ENCODE assay signal across 12 cellular contexts in the genomic region with DNA sequence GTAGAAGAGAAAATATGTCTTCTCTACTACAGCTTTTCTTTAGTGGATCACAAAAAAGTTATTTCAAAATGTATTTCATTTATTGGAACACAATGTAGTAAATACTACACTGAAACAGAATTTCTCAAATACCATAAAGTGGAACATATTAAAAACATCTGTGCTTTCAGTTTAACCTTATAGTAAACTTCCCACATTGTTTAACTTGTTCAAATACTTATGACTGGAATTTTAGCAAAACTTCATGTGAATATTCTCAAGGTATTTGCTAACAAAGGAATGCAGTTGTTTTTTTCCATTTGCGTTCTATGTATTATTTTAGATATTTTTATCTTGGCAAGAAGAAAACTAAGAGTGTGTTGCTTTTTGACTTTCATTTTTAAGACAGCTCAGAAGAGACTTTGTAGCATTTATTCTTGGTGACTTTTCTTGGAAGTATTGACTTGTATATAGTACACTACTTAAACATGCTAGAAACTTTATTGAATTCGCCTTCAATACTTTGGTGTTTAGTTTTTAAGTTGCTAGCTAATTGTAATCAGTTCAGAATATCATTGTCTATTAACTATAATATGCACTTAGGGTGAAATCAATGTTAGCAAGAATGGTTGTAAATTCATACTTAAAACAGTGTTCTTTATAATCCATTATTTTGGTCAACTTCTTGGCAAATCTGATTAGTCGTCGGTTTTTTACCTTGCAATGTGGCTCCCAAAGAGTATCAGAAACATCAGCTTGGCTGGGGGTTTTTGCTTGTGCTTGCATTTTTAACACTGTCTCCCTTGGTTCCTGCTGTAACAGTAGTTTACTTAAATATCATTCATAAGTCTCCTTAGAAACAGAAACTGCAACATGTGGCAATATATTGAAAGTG. TPM values are rescaled to one million over a fixed set of nuclear protein-coding genes. Genes with fewer than 3 reads are reported as not detected.
DNase-seq lines count a peak whose midpoint lies in the region; ATAC-seq and TF ChIP-seq lines count a peak whose summit lies in the region.
"Had no signal": no experiment of that assay in that cellular context is flagged by ENCODE, and none has a peak within 500 bp of the region (broad histone marks: within the 10 kb centered on the region; RNA-seq: fewer than 3 reads in every experiment).

No MANE protein-coding gene starts in this region.

- H3K4me1 Mint-ChIP-seq in activated CD4-positive, alpha-beta memory T cell treated with anti-CD3 and anti-CD28 coated beads for 36 hours (ENCODE audit: low read depth): peaks cover 5% of the 10 kb centered on the region
- H3K4me1 Mint-ChIP-seq in activated naive CD4-positive, alpha-beta T cell treated with anti-CD3 and anti-CD28 coated beads for 36 hours (ENCODE audit: low read depth): peaks cover 38% of the 10 kb centered on the region

- H3K27me3 ChIP-seq in skeletal muscle tissue (ENCODE audit: control insufficient read depth in 3 of 3, insufficient read depth in 3 of 3, low read length in 3 of 3): no peaks in the 10 kb centered on the region

- POLR2A ChIA-PET in activated CD4-positive, alpha-beta memory T cell treated with anti-CD3 and anti-CD28 coated beads for 36 hours (lab: Charles Lee): no interaction called here

- DNase-seq in choroid plexus epithelial cell (ENCODE audit: low read depth): peak; percentile 74
- DNase-seq in stimulated activated naive CD4-positive, alpha-beta T cell treated with Interleukin-2 at 50 U/mL for 16 hours (lab: John Stamatoyannopoulos, UW): no peak
- no peak for DNase-seq in activated CD4-positive, alpha-beta memory T cell treated with anti-CD3 and anti-CD28 coated beads for 36 hours
- no peak for DNase-seq in activated naive CD4-positive, alpha-beta T cell treated with anti-CD3 and anti-CD28 coated beads for 36 hours
- no peak for DNase-seq in DMS79 treated with DMSO at 0.1 percent for 48 hours (lab: John Stamatoyannopoulos, UW)
- DNase-seq: activated CD4-positive, alpha-beta T cell treated with anti-CD3 and anti-CD28 coated beads, Interleukin-2, amount 50 U/mL, for 4 hours had no signal

- no peak for TF ChIP-seq CTCF in choroid plexus epithelial cell (conservative IDR thresholded peaks at IDR 0.05; ENCODE audit: low read depth, low read length)

- H3K4me3 ChIP-seq in choroid plexus epithelial cell (ENCODE audit: low read depth, low read length) (no peak overlapping the region), skeletal muscle tissue (ENCODE audit: low read length in 3 of 3) (peak overlapping the region in 2 of 3 donors; percentile 9 to 32)
- H3K4me3 ChIP-seq: HAP-1 had no signal

- H3K27ac Mint-ChIP-seq in activated CD4-positive, alpha-beta memory T cell treated with anti-CD3 and anti-CD28 coated beads for 36 hours: no peak overlapping the region
- H3K27ac Mint-ChIP-seq in activated naive CD4-positive, alpha-beta T cell treated with anti-CD3 and anti-CD28 coated beads for 36 hours: no peak overlapping the region

- peaks cover 8 to 9% (median 9%) of the 10 kb centered on the region in 3 donors for H3K4me1 ChIP-seq in skeletal muscle tissue (ENCODE audit: control insufficient read depth in 3 of 3, insufficient read depth in 3 of 3, low read length in 3 of 3)

- CTCF ChIA-PET in activated CD4-positive, alpha-beta memory T cell treated with anti-CD3 and anti-CD28 coated beads for 36 hours (lab: Charles Lee): interaction anchor here (2.8 kb wide), 1 partner anchor 55 kb away, joined by 11 read pairs; no protein-coding TSS in a partner anchor
- CTCF ChIA-PET in activated naive CD4-positive, alpha-beta T cell treated with anti-CD3 and anti-CD28 coated beads for 36 hours (lab: Charles Lee): interaction anchor here (1.7 kb wide), 1 partner anchor 84 kb away, joined by 3 read pairs; no protein-coding TSS in a partner anchor

- no peaks in the 10 kb centered on the region for H3K9me3 ChIP-seq in skeletal muscle tissue (ENCODE audit: control insufficient read depth in 3 of 3, low read length in 3 of 3)
- H3K9me3 ChIP-seq: HAP-1 had no signal

- H3K4me3 Mint-ChIP-seq in activated CD4-positive, alpha-beta memory T cell treated with anti-CD3 and anti-CD28 coated beads for 36 hours: no peak overlapping the region
- H3K4me3 Mint-ChIP-seq in activated naive CD4-positive, alpha-beta T cell treated with anti-CD3 and anti-CD28 coated beads for 36 hours: no peak overlapping the region

- H3K36me3 ChIP-seq in skeletal muscle tissue (ENCODE audit: control insufficient read depth in 3 of 3, insufficient read depth in 3 of 3, low read length in 3 of 3): no peaks in the 10 kb centered on the region
- H3K36me3 ChIP-seq: HAP-1 had no signal

- H3K27ac ChIP-seq in skeletal muscle tissue (ENCODE audit: low read depth, low read length): peak overlapping the region; percentile 36

- peak overlapping the region in 1 of 3 donors; percentile 12 for H3K9ac ChIP-seq in skeletal muscle tissue (ENCODE audit: low read depth in 1 of 3, low read length in 3 of 3)

- ATAC-seq in GM18508 (IDR thresholded peaks at IDR 0.05; ENCODE audit: insufficient read depth, unreplicated experiment): peak; percentile 33
- peak; percentile 28 for ATAC-seq in HG03196 (IDR thresholded peaks at IDR 0.05; ENCODE audit: unreplicated experiment)

- intact Hi-C loops in activated CD4-positive, alpha-beta memory T cell treated with anti-CD3 and anti-CD28 coated beads for 36 hours (cut with micrococcal nuclease): no loop called here
- intact Hi-C loops in activated naive CD4-positive, alpha-beta T cell treated with anti-CD3 and anti-CD28 coated beads for 36 hours (cut with micrococcal nuclease): no loop called here

- peaks cover 17% of the 10 kb centered on the region for H3K27me3 Mint-ChIP-seq in activated CD4-positive, alpha-beta memory T cell treated with anti-CD3 and anti-CD28 coated beads for 36 hours
- peaks cover 10% of the 10 kb centered on the region for H3K27me3 Mint-ChIP-seq in activated naive CD4-positive, alpha-beta T cell treated with anti-CD3 and anti-CD28 coated beads for 36 hours (ENCODE audit: low read depth)

- no peaks in the 10 kb centered on the region for H3K9me3 Mint-ChIP-seq in activated CD4-positive, alpha-beta memory T cell treated with anti-CD3 and anti-CD28 coated beads for 36 hours
- no peaks in the 10 kb centered on the region for H3K9me3 Mint-ChIP-seq in activated naive CD4-positive, alpha-beta T cell treated with anti-CD3 and anti-CD28 coated beads for 36 hours

- no peaks in the 10 kb centered on the region for H3K36me3 Mint-ChIP-seq in activated CD4-positive, alpha-beta memory T cell treated with anti-CD3 and anti-CD28 coated beads for 36 hours
- no peaks in the 10 kb centered on the region for H3K36me3 Mint-ChIP-seq in activated naive CD4-positive, alpha-beta T cell treated with anti-CD3 and anti-CD28 coated beads for 36 hours (ENCODE audit: low read depth)

RNA-seq across cellular contexts. Expression of a gene that starts 5.0 kb away (rescaled TPM):
- 640 TPM for total RNA-seq in skeletal muscle tissue
- under 1 TPM; 0.75 to 0.97 TPM for total RNA-seq in activated CD4-positive, alpha-beta memory T cell treated with anti-CD3 and anti-CD28 coated beads for 36 hours
- 1 to 10 TPM; 1.5 to 2.4 TPM for total RNA-seq in activated naive CD4-positive, alpha-beta T cell treated with anti-CD3 and anti-CD28 coated beads for 36 hours

RNA-seq across cellular contexts. Expression of a gene that starts 43.4 kb away (rescaled TPM):
- 1.0 TPM for total RNA-seq in skeletal muscle tissue
- not detected for total RNA-seq in activated CD4-positive, alpha-beta memory T cell treated with anti-CD3 and anti-CD28 coated beads for 36 hours
- not detected for total RNA-seq in activated naive CD4-positive, alpha-beta T cell treated with anti-CD3 and anti-CD28 coated beads for 36 hours
- total RNA-seq: bronchial epithelial cell, MCF 10A had no signal

Comparison
In these comparisons a context has a peak if more than half of its experiments do, and no peak if none do; other contexts are left out.
1. RNA of a gene that starts 5.0 kb away (total RNA-seq): 640 TPM in skeletal muscle tissue (single experiment); 1.5 to 2.4 TPM in activated naive CD4-positive, alpha-beta T cell treated with anti-CD3 and anti-CD28 coated beads for 36 hours and 0.75 to 0.97 TPM in activated CD4-positive, alpha-beta memory T cell treated with anti-CD3 and anti-CD28 coated beads for 36 hours; every median in the first group is over 100 times any median in the second.